7 cellular contexts compared by ENCODE assay signal in genomic region chr10:97685395-97685958, GRCh38. TPM values are rescaled to one million over a fixed set of nuclear protein-coding genes. Genes with fewer than 3 reads are reported as not detected.
DNase-seq lines count a peak whose midpoint lies in the region; ATAC-seq, FAIRE-seq and TF ChIP-seq lines count a peak whose summit lies in the region.

No MANE protein-coding gene starts in this region.

- H3K27ac ChIP-seq in GM23248 (peak overlapping the region; percentile 99), VCaP (no peak overlapping the region), right cardiac atrium (ENCODE audit: low read length) (peak overlapping the region; percentile 28), stomach (peak overlapping the region; percentile 60 to 97 (median 93))

- FAIRE-seq in RCC 7860 (lab: Jason Lieb, UNC): no peak

- H4K20me1 ChIP-seq in GM23248 (ENCODE audit: insufficient read depth): no peaks in the 10 kb centered on the region

- peaks cover 9 to 11% of the 10 kb centered on the region in 2 donors for H3K4me1 Mint-ChIP-seq in stimulated activated naive B cell treated with anti-CD40 and anti-IgM and Interleukin-4, amounts not matched to agents 10 μg/mL and 1 μg/mL and 100 μg/mL, for 72 hours

- H3K4me1 ChIP-seq in GM23248 (ENCODE audit: insufficient read depth) (peaks cover 59% of the 10 kb centered on the region), right cardiac atrium (ENCODE audit: control insufficient read depth, insufficient read depth, low read length) (peaks cover 17% of the 10 kb centered on the region), stomach (peaks cover 41 to 85% (median 62%) of the 10 kb centered on the region in 4 donors)

- H3K9ac ChIP-seq in GM23248: peak overlapping the region; percentile 94

- H3K9me2 ChIP-seq in GM23248 (ENCODE audit: insufficient read depth): no peaks in the 10 kb centered on the region

- H3K4me2 ChIP-seq in GM23248 (ENCODE audit: unreplicated experiment): peak overlapping the region; percentile 96

- H3K36me3 ChIP-seq in GM23248 (ENCODE audit: low read depth): no peaks in the 10 kb centered on the region
- H3K36me3 ChIP-seq in stomach: no peaks in the 10 kb centered on the region

- intact Hi-C loops in right cardiac atrium (cut with DNase I) (no loop called here), stomach (cut with DNase I; ENCODE audit: low total_unique reads) (no loop called here)

- DNase-seq in GM23248: peak; percentile 63
- DNase-seq in right cardiac atrium: peak in 1 of 3 donors; percentile 69
- peak; percentile 55 for DNase-seq in stomach
- DNase-seq in stimulated activated naive B cell treated with anti-CD40 and anti-IgM and Interleukin-4, amounts not matched to agents 10 μg/mL and 1 μg/mL and 100 μg/mL, for 72 hours: no peak
- no peak for DNase-seq in RCC 7860 (ENCODE audit: low spot score)

- H3K4me3 ChIP-seq in GM23248 (peak overlapping the region; percentile 91), right cardiac atrium (ENCODE audit: low read length) (peak overlapping the region; percentile 57), stomach (peak overlapping the region; percentile 57 to 78 (median 68))

- H3K27me3 Mint-ChIP-seq in stimulated activated naive B cell treated with anti-CD40 and anti-IgM and Interleukin-4, amounts not matched to agents 10 μg/mL and 1 μg/mL and 100 μg/mL, for 72 hours: no peaks in the 10 kb centered on the region

- no peaks in the 10 kb centered on the region for H3K9me3 Mint-ChIP-seq in stimulated activated naive B cell treated with anti-CD40 and anti-IgM and Interleukin-4, amounts not matched to agents 10 μg/mL and 1 μg/mL and 100 μg/mL, for 72 hours

- H3F3A ChIP-seq in GM23248 (ENCODE audit: insufficient read depth): peaks cover 67% of the 10 kb centered on the region

- peaks cover 62% of the 10 kb centered on the region for H3K79me2 ChIP-seq in GM23248 (ENCODE audit: insufficient read depth)

- in situ Hi-C loops in GM23248 (cut with MboI): no loop called here

- H3K9me3 ChIP-seq in GM23248 (ENCODE audit: low read depth): no peaks in the 10 kb centered on the region
- H3K9me3 ChIP-seq in right cardiac atrium (ENCODE audit: control insufficient read depth, low read length): no peaks in the 10 kb centered on the region
- H3K9me3 ChIP-seq in stomach: no peaks in the 10 kb centered on the region

- no peak overlapping the region for H2AFZ ChIP-seq in GM23248

- TF ChIP-seq POLR2A in stomach (IDR thresholded peaks at IDR 0.05): no peak

- ATAC-seq in right cardiac atrium: no peak
- no peak for ATAC-seq in HG03442 (IDR thresholded peaks at IDR 0.05; ENCODE audit: unreplicated experiment)
- ATAC-seq in stimulated activated naive B cell treated with anti-CD40 and anti-IgM and Interleukin-4, amounts not matched to agents 10 μg/mL and 1 μg/mL and 100 μg/mL, for 72 hours (replicated peaks): no peak

- H3K36me3 Mint-ChIP-seq in stimulated activated naive B cell treated with anti-CD40 and anti-IgM and Interleukin-4, amounts not matched to agents 10 μg/mL and 1 μg/mL and 100 μg/mL, for 72 hours: no peaks in the 10 kb centered on the region

- 19 to 28% methylated on average over 2 of the region's 2 CpGs for WGBS in GM23248 (ENCODE audit: low coverage in 1 of 2, low lambda C conversion rate in 2 of 2, missing lambda C conversion rate in 2 of 2), 2 experiments
- 43% methylated on average over 2 of the region's 2 CpGs for WGBS in right cardiac atrium
- 17 to 50% (median 28%) methylated on average over 2 of the region's 2 CpGs for WGBS in stomach, 5 donors

- H3K27me3 ChIP-seq in GM23248 (replicated peaks; ENCODE audit: insufficient read depth): no peaks in the 10 kb centered on the region
- no peaks in the 10 kb centered on the region for H3K27me3 ChIP-seq in right cardiac atrium (ENCODE audit: control insufficient read depth, insufficient read depth)
- no peaks in the 10 kb centered on the region for H3K27me3 ChIP-seq in stomach

- no peak overlapping the region for H3K4me3 Mint-ChIP-seq in stimulated activated naive B cell treated with anti-CD40 and anti-IgM and Interleukin-4, amounts not matched to agents 10 μg/mL and 1 μg/mL and 100 μg/mL, for 72 hours

- peak; percentile 29; the same call in 1 of the 2 replicates for TF ChIP-seq CTCF in VCaP (conservative IDR thresholded peaks at IDR 0.05)
- peak in 4 of 7 experiments; percentile 30 to 54 (median 40) for TF ChIP-seq CTCF in stomach (IDR thresholded peaks at IDR 0.05)

- H3K27ac Mint-ChIP-seq in stimulated activated naive B cell treated with anti-CD40 and anti-IgM and Interleukin-4, amounts not matched to agents 10 μg/mL and 1 μg/mL and 100 μg/mL, for 72 hours: no peak overlapping the region

- no peak for TF ChIP-seq EP300 in stomach (IDR thresholded peaks at IDR 0.05)

RNA-seq across cellular contexts. Expression of gene AVPI1, which starts 1.6 kb away (rescaled TPM):
- total RNA-seq in GM23248 (2014; rRNA removed; shearing (Covaris generic)): 13.4 and 33.8 TPM in 2 replicates
- 30.5 and 31.4 TPM in 2 replicates for polyA plus RNA-seq in GM23248 (2016; fragmentation: Nextera tagmentation; extraction: Ambion mirVana)
- 10 to 100 TPM; 12.2 to 23.1 (median 15.7) TPM for total RNA-seq in right cardiac atrium
- polyA plus RNA-seq in right cardiac atrium: 15.4 TPM
- 10 to 100 TPM in 4 of 5 donors, 1 to 10 TPM in 1; 2.3 to 24.6 (median 12.1) TPM for total RNA-seq in stomach
- 10 to 100 TPM; 16.7 to 38.2 (median 23.5) TPM for polyA plus RNA-seq in stomach

RNA-seq across cellular contexts. Expression of gene MARVELD1, which starts 28.1 kb away (rescaled TPM):
- 64.8 and 66.3 TPM in 2 replicates for total RNA-seq in GM23248 (2014; rRNA removed; shearing (Covaris generic))
- polyA plus RNA-seq in GM23248 (2016; fragmentation: Nextera tagmentation; extraction: Ambion mirVana): 27.6 and 29.4 TPM in 2 replicates
- total RNA-seq in right cardiac atrium: 10 to 100 TPM; 17.3 to 27.8 (median 21.6) TPM
- 10.6 TPM for polyA plus RNA-seq in right cardiac atrium
- total RNA-seq in stomach: 10 to 100 TPM in 3 of 5 donors, 1 to 10 TPM in 2; 8.8 to 21.0 (median 12.7) TPM
- 10 to 100 TPM in 1 of 3 donors, 1 to 10 TPM in 2; 5.7 to 13.6 (median 8.4) TPM for polyA plus RNA-seq in stomach

RNA-seq across cellular contexts. Expression of gene PI4K2A, which starts 45.0 kb away (rescaled TPM):
- total RNA-seq in GM23248 (2014; rRNA removed; shearing (Covaris generic)): 23.1 and 28.7 TPM in 2 replicates
- 16.1 and 16.6 TPM in 2 replicates for polyA plus RNA-seq in GM23248 (2016; fragmentation: Nextera tagmentation; extraction: Ambion mirVana)
- total RNA-seq in right cardiac atrium: 10 to 100 TPM; 11.7 to 14.7 (median 12.5) TPM
- 9.3 TPM for polyA plus RNA-seq in right cardiac atrium
- total RNA-seq in stomach: 10 to 100 TPM in 4 of 5 donors, 1 to 10 TPM in 1; 9.1 to 13.6 (median 10.5) TPM
- 1 to 10 TPM; 4.2 to 8.8 (median 7.8) TPM for polyA plus RNA-seq in stomach

RNA-seq across cellular contexts. Expression of gene ZFYVE27, which starts 51.5 kb away (rescaled TPM):
- total RNA-seq in GM23248 (2014; rRNA removed; shearing (Covaris generic)): 20.6 and 32.6 TPM in 2 replicates
- polyA plus RNA-seq in GM23248 (2016; fragmentation: Nextera tagmentation; extraction: Ambion mirVana): 15.9 and 17.2 TPM in 2 replicates
- total RNA-seq in right cardiac atrium: 10 to 100 TPM; 14.8 to 20.6 (median 17.7) TPM
- 16.0 TPM for polyA plus RNA-seq in right cardiac atrium
- 10 to 100 TPM in 4 of 5 donors, 1 to 10 TPM in 1; 6.7 to 77.1 (median 25.2) TPM for total RNA-seq in stomach
- 10 to 100 TPM in 1 of 3 donors, 1 to 10 TPM in 2; 4.3 to 16.3 (median 7.6) TPM for polyA plus RNA-seq in stomach

RNA-seq across cellular contexts. Expression of gene MORN4, which starts 52.2 kb away (rescaled TPM):
- 5.3 and 7.9 TPM in 2 replicates for total RNA-seq in GM23248 (2014; rRNA removed; shearing (Covaris generic))
- 19.8 and 22.2 TPM in 2 replicates for polyA plus RNA-seq in GM23248 (2016; fragmentation: Nextera tagmentation; extraction: Ambion mirVana)
- 10 to 100 TPM; 10.1 to 11.7 (median 11.0) TPM for total RNA-seq in right cardiac atrium
- polyA plus RNA-seq in right cardiac atrium: 23.3 TPM
- total RNA-seq in stomach: 10 to 100 TPM in 1 of 5 donors, 1 to 10 TPM in 1, not detected in 3; 5.5 to 19.8 TPM
- 10 to 100 TPM in 1 of 3 donors, 1 to 10 TPM in 2; 4.3 to 12.4 (median 6.8) TPM for polyA plus RNA-seq in stomach

Comparison
In these comparisons a context has a peak if more than half of its experiments do, and no peak if none do; other contexts are left out.
1. DNase-seq: peak in GM23248 (single experiment) and stomach (single experiment); none in stimulated activated naive B cell treated with anti-CD40 and anti-IgM and Interleukin-4, amounts not matched to agents 10 μg/mL and 1 μg/mL and 100 μg/mL, for 72 hours (single experiment) and RCC 7860 (single experiment).
2. Peak in every context shown above with its lines, with median percentiles within 50 percentile points of each other: H3K4me3 ChIP-seq.